In the genomic region with DNA sequence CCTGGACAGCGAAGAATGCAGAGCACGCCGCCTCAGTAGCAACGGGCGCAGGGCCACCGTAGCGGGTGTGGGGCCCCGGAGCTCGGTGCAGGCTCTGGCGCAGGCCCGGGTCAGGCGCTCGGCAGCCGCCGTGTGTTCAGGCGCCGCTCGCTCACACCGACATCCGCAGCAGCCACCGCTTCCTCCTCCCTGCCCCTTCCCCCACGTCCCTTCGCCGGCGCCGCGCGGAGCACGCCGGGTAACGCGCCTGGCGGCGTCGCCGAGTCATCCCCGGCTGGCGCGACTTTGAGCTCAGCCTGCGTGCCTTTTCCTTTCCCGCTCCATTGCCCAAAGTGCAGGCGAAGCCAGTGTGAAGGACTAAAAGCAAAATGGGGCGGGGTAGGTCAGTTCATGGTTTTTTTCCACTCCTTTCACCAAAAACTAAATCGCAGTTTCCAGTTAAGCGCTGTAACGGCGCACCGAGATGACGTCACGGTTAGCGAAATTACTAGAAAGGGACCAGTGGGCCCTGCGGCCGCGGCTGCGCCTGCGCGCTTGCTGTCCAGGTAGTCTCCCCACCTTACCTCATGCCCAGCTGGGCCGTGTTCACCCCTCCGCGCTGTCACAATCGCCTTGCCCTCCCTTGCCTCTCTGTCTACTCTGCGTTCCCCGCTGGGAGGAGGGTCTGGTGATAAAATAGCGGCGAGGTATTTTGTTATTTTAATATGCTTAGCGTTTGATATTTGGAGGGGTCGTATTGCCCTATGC, we compare ENCODE assay signal across 1 cellular context.
TF ChIP-seq lines count a peak whose summit lies in the region.

A gene (minus strand): TSS at position 191 of the 747 bp plus-strand sequence. CDS start 279 bp downstream, outside the sequence.

TF ChIP-seq in SK-N-SH treated with all-trans-retinoic acid at 6 μM for 48 hours, 23 proteins besides CTCF, POLR2A, EP300 and RAD21 (continued from another document):
- TF ChIP-seq, protein P1, sequence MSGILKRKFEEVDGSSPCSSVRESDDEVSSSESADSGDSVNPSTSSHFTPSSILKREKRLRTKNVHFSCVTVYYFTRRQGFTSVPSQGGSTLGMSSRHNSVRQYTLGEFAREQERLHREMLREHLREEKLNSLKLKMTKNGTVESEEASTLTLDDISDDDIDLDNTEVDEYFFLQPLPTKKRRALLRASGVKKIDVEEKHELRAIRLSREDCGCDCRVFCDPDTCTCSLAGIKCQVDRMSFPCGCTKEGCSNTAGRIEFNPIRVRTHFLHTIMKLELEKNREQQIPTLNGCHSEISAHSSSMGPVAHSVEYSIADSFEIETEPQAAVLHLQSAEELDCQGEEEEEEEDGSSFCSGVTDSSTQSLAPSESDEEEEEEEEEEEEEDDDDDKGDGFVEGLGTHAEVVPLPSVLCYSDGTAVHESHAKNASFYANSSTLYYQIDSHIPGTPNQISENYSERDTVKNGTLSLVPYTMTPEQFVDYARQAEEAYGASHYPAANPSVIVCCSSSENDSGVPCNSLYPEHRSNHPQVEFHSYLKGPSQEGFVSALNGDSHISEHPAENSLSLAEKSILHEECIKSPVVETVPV (CRISPR knock-in tag; IDR thresholded peaks at IDR 0.05): no peak
- TF ChIP-seq ZNF70 (CRISPR knock-in tag; IDR thresholded peaks at IDR 0.05): no peak
- TF ChIP-seq ZFP3 (CRISPR knock-in tag; IDR thresholded peaks at IDR 0.05): 0 out of 2 replicates have a peak, but pooled peaks have one; percentile 13
- no peak for TF ChIP-seq SNAI2 (CRISPR knock-in tag; IDR thresholded peaks at IDR 0.05)
